8 cellular contexts compared by ENCODE assay signal in the genomic region with DNA sequence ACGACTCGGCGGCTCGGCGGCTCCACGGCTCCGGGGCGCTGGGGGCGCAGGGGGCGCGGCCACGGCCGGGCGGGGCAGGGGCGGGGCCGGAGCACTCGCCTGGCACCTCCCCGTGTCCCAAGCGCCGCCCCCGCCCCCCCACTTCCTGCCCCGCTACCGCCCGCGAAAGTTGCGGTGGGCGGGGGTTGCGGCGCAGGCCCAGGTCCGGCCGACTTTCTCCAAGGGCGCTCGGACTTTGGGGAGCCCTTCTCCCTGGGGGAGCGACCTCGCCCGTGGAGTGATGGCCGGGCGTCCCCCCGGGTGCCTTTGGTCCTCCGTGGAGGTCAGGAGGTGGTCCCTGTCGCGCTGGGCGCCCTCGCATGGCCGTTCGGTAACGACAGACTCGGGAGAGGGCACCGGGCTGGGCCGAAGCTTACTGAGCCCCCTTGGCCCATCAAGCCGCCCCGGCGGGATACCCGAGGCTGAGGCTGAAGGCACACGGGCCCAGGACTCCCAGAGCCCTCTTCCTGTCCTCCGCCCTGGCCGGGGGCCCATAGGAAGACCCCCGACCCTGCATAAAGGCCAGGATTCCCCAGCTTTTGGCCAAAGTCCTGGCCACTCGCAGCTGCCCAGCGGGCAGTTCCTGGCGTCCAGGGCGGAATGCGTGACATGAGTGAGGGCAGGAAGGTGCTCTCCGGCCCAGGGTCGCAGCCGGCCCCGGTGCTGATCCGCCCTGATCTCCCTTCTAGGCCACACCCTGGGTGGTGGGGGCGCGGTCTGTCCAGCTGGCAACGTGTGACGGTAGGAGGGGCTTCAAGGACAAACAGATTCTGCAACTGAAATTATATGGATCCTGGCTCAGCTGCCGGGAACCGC. TPM values are rescaled to one million over a fixed set of nuclear protein-coding genes. Genes with fewer than 3 reads are reported as not detected.
DNase-seq lines count a peak whose midpoint lies in the region; ATAC-seq lines count a peak whose summit lies in the region.

No MANE protein-coding gene starts in this region.

- intact Hi-C loops in Right ventricle myocardium inferior (cut with DNase I) (loop anchor here (5.0 kb wide), 2 partner anchors 46 to 76 kb away; no protein-coding TSS in a partner anchor), cardiac septum (cut with DNase I) (loop anchor here (1.0 to 5.0 kb wide), 2 partner anchors 76 to 200 kb away; no protein-coding TSS in a partner anchor)

- DNase-seq in Right ventricle myocardium inferior (ENCODE audit: missing footprints), result peak; percentile 92
- DNase-seq in cardiac septum (ENCODE audit: low spot score), result no peak
- DNase-seq in NCI-H2227 (lab: John Stamatoyannopoulos, UW; ENCODE audit: unreplicated experiment), result peak; percentile 75
- DNase-seq in activated CD4-positive, CD25-positive, alpha-beta regulatory T cell (lab: John Stamatoyannopoulos, UW), result peak; percentile 57 to 72 (median 68)
- DNase-seq in central memory CD4-positive, alpha-beta T cell, result peak; percentile 54
- DNase-seq in kidney tubule cell (ENCODE audit: low spot score), result peak; percentile 89
- DNase-seq in stimulated activated CD4-positive, alpha-beta T cell treated with anti-CD3 and anti-CD28 coated beads, Interleukin-1b, Interleukin-23, amount 100 ng/mL, for 48 hours, result peak; percentile 58

- ATAC-seq in Right ventricle myocardium inferior, result peak; percentile 88
- peak; percentile 45 for ATAC-seq in HG03066 (IDR thresholded peaks at IDR 0.05; ENCODE audit: low read depth, unreplicated experiment)

RNA-seq across cellular contexts. Expression of gene VAV2, which starts 0.9 kb away (rescaled TPM):
- total RNA-seq in Right ventricle myocardium inferior (7.6 TPM), cardiac septum (8.1 TPM)

RNA-seq across cellular contexts. Expression of gene BRD3OS, which starts 32.3 kb away (rescaled TPM):
- total RNA-seq in Right ventricle myocardium inferior (6.2 TPM), cardiac septum (9.0 TPM)
